1 cellular context compared by ENCODE assay signal in genomic region chr20:17761612-17762011, GRCh38.
A peak's percentile ranks its signal among the peaks of the same experiment; 100 is the strongest.
TF ChIP-seq lines count a peak whose summit lies in the region.

No MANE protein-coding gene starts in this region.

TF ChIP-seq in GM12878, 131 proteins besides CTCF, POLR2A, EP300 and RAD21:
- TF ChIP-seq HCFC1 (IDR thresholded peaks at IDR 0.05; ENCODE audit: low read length), result peak; percentile 65
- TF ChIP-seq HDAC2 (IDR thresholded peaks at IDR 0.05), result no peak
- TF ChIP-seq, protein P1, sequence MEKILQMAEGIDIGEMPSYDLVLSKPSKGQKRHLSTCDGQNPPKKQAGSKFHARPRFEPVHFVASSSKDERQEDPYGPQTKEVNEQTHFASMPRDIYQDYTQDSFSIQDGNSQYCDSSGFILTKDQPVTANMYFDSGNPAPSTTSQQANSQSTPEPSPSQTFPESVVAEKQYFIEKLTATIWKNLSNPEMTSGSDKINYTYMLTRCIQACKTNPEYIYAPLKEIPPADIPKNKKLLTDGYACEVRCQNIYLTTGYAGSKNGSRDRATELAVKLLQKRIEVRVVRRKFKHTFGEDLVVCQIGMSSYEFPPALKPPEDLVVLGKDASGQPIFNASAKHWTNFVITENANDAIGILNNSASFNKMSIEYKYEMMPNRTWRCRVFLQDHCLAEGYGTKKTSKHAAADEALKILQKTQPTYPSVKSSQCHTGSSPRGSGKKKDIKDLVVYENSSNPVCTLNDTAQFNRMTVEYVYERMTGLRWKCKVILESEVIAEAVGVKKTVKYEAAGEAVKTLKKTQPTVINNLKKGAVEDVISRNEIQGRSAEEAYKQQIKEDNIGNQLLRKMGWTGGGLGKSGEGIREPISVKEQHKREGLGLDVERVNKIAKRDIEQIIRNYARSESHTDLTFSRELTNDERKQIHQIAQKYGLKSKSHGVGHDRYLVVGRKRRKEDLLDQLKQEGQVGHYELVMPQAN (conservative IDR thresholded peaks at IDR 0.05), result no peak
- no peak for TF ChIP-seq ZSCAN29 (IDR thresholded peaks at IDR 0.05)
- no peak for TF ChIP-seq CHD4 (IDR thresholded peaks at IDR 0.05)
- TF ChIP-seq CREM (IDR thresholded peaks at IDR 0.05; ENCODE audit: low read depth), result no peak
- peak; percentile 43; the same call in 1 of the 2 replicates for TF ChIP-seq RAD51 (IDR thresholded peaks at IDR 0.05)
- TF ChIP-seq TCF3 (IDR thresholded peaks at IDR 0.05; ENCODE audit: borderline replicate concordance, insufficient read depth, low read depth, low read length), result no peak
- no peak for TF ChIP-seq NBN (IDR thresholded peaks at IDR 0.05)
- TF ChIP-seq SIX5 (IDR thresholded peaks at IDR 0.05; ENCODE audit: low read depth, low read length, severe bottlenecking), result peak; percentile 66
- TF ChIP-seq, protein P2, sequence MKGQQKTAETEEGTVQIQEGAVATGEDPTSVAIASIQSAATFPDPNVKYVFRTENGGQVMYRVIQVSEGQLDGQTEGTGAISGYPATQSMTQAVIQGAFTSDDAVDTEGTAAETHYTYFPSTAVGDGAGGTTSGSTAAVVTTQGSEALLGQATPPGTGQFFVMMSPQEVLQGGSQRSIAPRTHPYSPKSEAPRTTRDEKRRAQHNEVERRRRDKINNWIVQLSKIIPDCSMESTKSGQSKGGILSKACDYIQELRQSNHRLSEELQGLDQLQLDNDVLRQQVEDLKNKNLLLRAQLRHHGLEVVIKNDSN (IDR thresholded peaks at IDR 0.05; ENCODE audit: borderline replicate concordance, extremely low read length, insufficient read depth, low read depth, low read length), result peak; percentile 80
- no peak for TF ChIP-seq BHLHE40 (IDR thresholded peaks at IDR 0.05; ENCODE audit: borderline replicate concordance in 1 of 2, low read depth in 2 of 2, low read length in 1 of 2)
- no peak for TF ChIP-seq IRF4 (IDR thresholded peaks at IDR 0.05; ENCODE audit: low read depth, low read length)
- no peak for TF ChIP-seq SIN3A (IDR thresholded peaks at IDR 0.05; ENCODE audit: low read depth, low read length)
- no peak for TF ChIP-seq RFX5 (IDR thresholded peaks at IDR 0.05; ENCODE audit: low read depth, low read length)
- TF ChIP-seq SRF (IDR thresholded peaks at IDR 0.05; ENCODE audit: low read depth in 2 of 2, low read length in 2 of 2), result no peak
- no peak for TF ChIP-seq FOXM1 (IDR thresholded peaks at IDR 0.05; ENCODE audit: low read depth, low read length)
- peak; percentile 62; the same call in 1 of the 2 replicates for TF ChIP-seq YY1 (IDR thresholded peaks at IDR 0.05; ENCODE audit: low read depth, low read length)
- TF ChIP-seq TCF12 (IDR thresholded peaks at IDR 0.05; ENCODE audit: low read depth, low read length), result no peak
- no peak for TF ChIP-seq NFIC (IDR thresholded peaks at IDR 0.05; ENCODE audit: low read depth, low read length)
- peak; percentile 36 for TF ChIP-seq USF2 (IDR thresholded peaks at IDR 0.05; ENCODE audit: borderline replicate concordance, low read depth, low read length)
- peak; percentile 60; the same call in 1 of the 2 replicates for TF ChIP-seq ATF3 (IDR thresholded peaks at IDR 0.05; ENCODE audit: borderline replicate concordance, extremely low read depth, low read depth, low read length)
- TF ChIP-seq NR2F1 (conservative IDR thresholded peaks at IDR 0.05), result no peak
- TF ChIP-seq ZNF384 (IDR thresholded peaks at IDR 0.05; ENCODE audit: borderline replicate concordance, low read depth, low read length), result no peak
- TF ChIP-seq MTA2 (IDR thresholded peaks at IDR 0.05; ENCODE audit: low read depth), result no peak
